In genomic region chr5:133818869-133819600, GRCh38 we compare ENCODE assay signal across 15 cellular contexts.
"Had no signal": no experiment of that assay in that cellular context is flagged by ENCODE, and none has a peak within 500 bp of the region (broad histone marks: within the 10 kb centered on the region; RNA-seq: fewer than 3 reads in every experiment).

No MANE protein-coding gene starts in this region.

- DNase-seq: activated CD4-positive, alpha-beta T cell treated with anti-CD3 and anti-CD28 coated beads, Interleukin-2, amount 50 U/mL, for 1 hour; activated naive CD4-positive, alpha-beta T cell; brain microvascular endothelial cell; effector memory CD8-positive, alpha-beta T cell; ovary; stimulated activated CD4-positive, alpha-beta T cell treated with anti-CD3 and anti-CD28 coated beads, Interleukin-2, amount 100 ng/mL, for 48 hours; T-helper 1 cell; T1000 had no signal

- H3K4me3 Mint-ChIP-seq: activated T-helper 1 cell treated with anti-CD3 and anti-CD28 coated beads, Interleukin-12 subunit alpha, Interleukin-12 subunit beta, Interleukin-2, Interleukin-4 antibody, amounts not matched to agents 30 ng/mL and 10 ng/mL and 1 ng/mL, durations not matched to agents 14 hours and 24 hours and 36 hours; effector memory CD8-positive, alpha-beta T cell; stimulated activated memory B cell treated with anti-CD40 and anti-IgM and Interleukin-4, amounts not matched to agents 10 μg/mL and 1 μg/mL and 100 μg/mL, for 72 hours had no signal

- H3K9me3 ChIP-seq: ovary, tibial artery, vagina had no signal

- H3K9me3 Mint-ChIP-seq: activated T-helper 1 cell treated with anti-CD3 and anti-CD28 coated beads, Interleukin-12 subunit alpha, Interleukin-12 subunit beta, Interleukin-2, Interleukin-4 antibody, amounts not matched to agents 30 ng/mL and 10 ng/mL and 1 ng/mL, durations not matched to agents 14 hours and 24 hours and 36 hours; effector memory CD8-positive, alpha-beta T cell; stimulated activated memory B cell treated with anti-CD40 and anti-IgM and Interleukin-4, amounts not matched to agents 10 μg/mL and 1 μg/mL and 100 μg/mL, for 72 hours had no signal

- ATAC-seq: activated CD4-positive, CD25-positive, alpha-beta regulatory T cell treated with anti-CD3 and anti-CD28 coated beads, Interleukin-2, amount 50 U/mL, for 24 hours; effector memory CD8-positive, alpha-beta T cell; stimulated activated memory B cell treated with anti-CD40 and anti-IgM and Interleukin-4, amounts not matched to agents 10 μg/mL and 1 μg/mL and 100 μg/mL, for 72 hours had no signal

- H3K79me2 ChIP-seq: hepatocyte had no signal

- H3K36me3 ChIP-seq: brain microvascular endothelial cell, ovary, tibial artery, vagina had no signal

- H3K36me3 Mint-ChIP-seq: stimulated activated memory B cell treated with anti-CD40 and anti-IgM and Interleukin-4, amounts not matched to agents 10 μg/mL and 1 μg/mL and 100 μg/mL, for 72 hours had no signal

- H3K27ac Mint-ChIP-seq: activated T-helper 1 cell treated with anti-CD3 and anti-CD28 coated beads, Interleukin-12 subunit alpha, Interleukin-12 subunit beta, Interleukin-2, Interleukin-4 antibody, amounts not matched to agents 30 ng/mL and 10 ng/mL and 1 ng/mL, durations not matched to agents 14 hours and 24 hours and 36 hours; effector memory CD8-positive, alpha-beta T cell; stimulated activated memory B cell treated with anti-CD40 and anti-IgM and Interleukin-4, amounts not matched to agents 10 μg/mL and 1 μg/mL and 100 μg/mL, for 72 hours had no signal

- H3K27ac ChIP-seq: brain microvascular endothelial cell, epithelial cell of prostate, hepatocyte, ovary, tibial artery, vagina had no signal

- H2AFZ ChIP-seq: hepatocyte had no signal

- H3K27me3 ChIP-seq: brain microvascular endothelial cell, ovary, vagina had no signal

- H3K4me2 ChIP-seq: hepatocyte had no signal

- H3K4me1 ChIP-seq: vagina had no signal

- H3K4me3 ChIP-seq: hepatocyte, ovary, tibial artery, vagina had no signal
